ENCODE assay signal across 1 cellular context in the genomic region with DNA sequence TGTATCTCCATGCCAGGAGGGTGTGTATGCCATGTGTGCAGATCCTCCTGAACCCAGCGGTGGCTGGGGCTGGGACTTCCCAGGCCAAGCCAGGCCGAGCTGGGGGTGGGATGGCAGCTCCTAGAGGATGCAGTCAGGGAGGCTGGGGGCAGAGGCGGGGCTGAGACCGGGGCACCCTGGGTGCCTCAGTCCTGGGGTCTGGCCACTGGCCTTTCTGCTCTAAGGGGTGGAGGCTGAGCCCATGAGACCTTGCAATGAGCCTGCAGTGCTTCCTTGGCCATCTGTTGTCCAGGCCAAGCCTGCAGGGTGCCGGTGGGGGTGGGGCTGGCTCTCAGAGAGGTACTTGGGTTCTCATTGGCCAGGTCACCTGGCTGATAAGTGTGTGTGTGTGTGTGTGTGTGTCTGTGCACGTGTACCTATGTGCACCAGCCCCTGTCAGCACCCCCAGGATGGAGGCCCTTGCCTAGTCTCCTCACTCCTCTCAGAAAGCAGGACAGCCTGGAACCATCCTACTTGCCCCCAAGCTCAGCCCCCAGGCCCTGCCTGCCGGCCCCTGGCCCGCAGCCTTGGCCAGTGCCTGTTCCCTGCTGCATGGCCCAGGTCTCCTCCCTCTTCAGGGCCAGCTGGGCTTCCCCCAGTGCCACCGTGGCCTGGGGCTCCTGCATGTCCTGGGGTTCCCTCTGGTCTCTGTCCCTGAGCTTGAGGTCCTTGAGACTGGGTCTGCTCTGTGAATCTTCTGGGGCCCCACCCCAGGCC.
A peak's percentile ranks its signal among the peaks of the same experiment; 100 is the strongest.
TF ChIP-seq lines count a peak whose summit lies in the region.

No MANE protein-coding gene starts in this region.

TF ChIP-seq in GM12878, 131 proteins besides CTCF, POLR2A, EP300 and RAD21:
- TF ChIP-seq CHD2 (IDR thresholded peaks at IDR 0.05; ENCODE audit: borderline replicate concordance, low read depth, low read length) (0 out of 2 replicates have a peak, but pooled peaks have one; percentile 16), EED (IDR thresholded peaks at IDR 0.05; ENCODE audit: low read depth) (peak; percentile 58; the same call in 1 of the 2 replicates), E2F8 (IDR thresholded peaks at IDR 0.05; ENCODE audit: low read depth, partially characterized antibody) (no peak), IKZF2 (IDR thresholded peaks at IDR 0.05) (peak in 1 of 2 experiments; percentile 7; a peak in 1 of 4 replicates), SUPT20H (IDR thresholded peaks at IDR 0.05; ENCODE audit: borderline replicate concordance, control insufficient read depth, low read depth, low read length) (no peak), BHLHE40 (IDR thresholded peaks at IDR 0.05; ENCODE audit: borderline replicate concordance in 1 of 2, low read depth in 2 of 2, low read length in 1 of 2) (peak in 1 of 2 experiments; percentile 23; a peak in 1 of 4 replicates), NFIC (IDR thresholded peaks at IDR 0.05; ENCODE audit: low read depth, low read length) (no peak), PBX3 (IDR thresholded peaks at IDR 0.05; ENCODE audit: insufficient replicate concordance, low read depth, low read length) (no peak), EGR1 (IDR thresholded peaks at IDR 0.05; ENCODE audit: borderline replicate concordance in 1 of 2, low read depth in 2 of 2, low read length in 2 of 2) (no peak)
